1 cellular context compared by ENCODE assay signal in the genomic region with DNA sequence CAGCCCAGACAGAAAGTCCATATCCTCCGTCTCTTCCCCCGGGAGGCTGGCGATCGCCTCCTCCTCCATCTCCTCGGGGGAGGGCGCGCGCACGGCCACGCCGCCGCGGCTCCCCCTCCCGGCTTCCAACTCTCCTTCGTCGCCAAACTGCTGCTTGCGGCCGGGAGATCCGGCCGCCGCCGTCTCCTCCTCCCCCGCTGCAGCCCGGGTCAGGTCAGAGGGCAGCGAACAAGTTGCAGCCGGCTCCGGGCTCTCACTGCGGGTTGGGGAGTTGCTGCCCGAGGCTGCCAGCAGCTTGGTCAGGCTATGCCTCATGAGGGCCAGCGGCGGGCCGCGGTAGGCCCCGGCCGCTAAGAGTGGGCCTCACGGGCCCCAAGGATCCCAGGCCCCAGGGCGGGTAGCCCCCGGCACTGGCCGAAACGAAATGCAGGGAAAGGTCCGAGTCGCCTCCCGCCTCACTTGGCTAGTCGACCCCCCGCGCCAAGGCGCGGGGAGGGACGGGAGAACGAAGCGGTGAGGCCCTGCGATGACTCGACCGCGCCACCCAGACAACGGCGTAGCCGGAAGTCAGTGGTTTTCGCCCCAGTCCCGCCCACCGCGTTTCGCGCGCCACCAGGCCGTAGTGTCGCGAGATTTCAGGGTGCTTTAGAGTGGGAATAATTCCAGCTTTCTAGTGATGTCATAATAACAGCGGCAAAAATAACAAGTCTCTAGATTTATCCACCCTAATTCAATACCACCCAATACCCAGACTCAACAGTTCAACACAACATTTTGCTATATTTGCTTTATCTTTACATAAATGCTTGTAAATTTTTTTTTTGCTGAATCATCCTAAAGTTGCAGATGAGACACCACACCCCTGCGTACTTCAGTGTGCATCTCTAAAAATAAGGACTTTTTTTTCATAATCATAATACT.
TF ChIP-seq lines count a peak whose summit lies in the region.

A gene with protein sequence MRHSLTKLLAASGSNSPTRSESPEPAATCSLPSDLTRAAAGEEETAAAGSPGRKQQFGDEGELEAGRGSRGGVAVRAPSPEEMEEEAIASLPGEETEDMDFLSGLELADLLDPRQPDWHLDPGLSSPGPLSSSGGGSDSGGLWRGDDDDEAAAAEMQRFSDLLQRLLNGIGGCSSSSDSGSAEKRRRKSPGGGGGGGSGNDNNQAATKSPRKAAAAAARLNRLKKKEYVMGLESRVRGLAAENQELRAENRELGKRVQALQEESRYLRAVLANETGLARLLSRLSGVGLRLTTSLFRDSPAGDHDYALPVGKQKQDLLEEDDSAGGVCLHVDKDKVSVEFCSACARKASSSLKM (minus strand): TSS at position 569 of the 921 bp plus-strand sequence. CDS start 254 bp downstream, at position 315.

TF ChIP-seq in H1, 55 proteins besides CTCF, POLR2A, EP300 and RAD21 (continues in another document):
- TF ChIP-seq BACH1 (IDR thresholded peaks at IDR 0.05; ENCODE audit: low read length) (peak; percentile 91), EGR1 (IDR thresholded peaks at IDR 0.05; ENCODE audit: borderline replicate concordance, low read depth, low read length) (no peak), JUND (IDR thresholded peaks at IDR 0.05; ENCODE audit: low read length) (peak; percentile 66), MAFK (IDR thresholded peaks at IDR 0.05; ENCODE audit: low read depth, low read length) (peak; percentile 97), SP4 (IDR thresholded peaks at IDR 0.05; ENCODE audit: low read length) (no peak; the same call in 1 of the 2 replicates), TAF1 (IDR thresholded peaks at IDR 0.05; ENCODE audit: low read depth, low read length) (peak; percentile 95), CHD2 (IDR thresholded peaks at IDR 0.05; ENCODE audit: low read length) (peak; percentile 95), BRCA1 (IDR thresholded peaks at IDR 0.05; ENCODE audit: low read depth, low read length) (peak; percentile 84), NRF1 (IDR thresholded peaks at IDR 0.05; ENCODE audit: low read depth, low read length) (no peak), SIN3A (conservative IDR thresholded peaks at IDR 0.05 in 1 of 2, IDR thresholded peaks at IDR 0.05 in 1 of 2; ENCODE audit: low read depth in 1 of 2, low read length in 2 of 2) (peak; percentile 46 to 84; a peak in 2 of 4 replicates), KDM5A (IDR thresholded peaks at IDR 0.05; ENCODE audit: low read length) (no peak), YY1 (IDR thresholded peaks at IDR 0.05; ENCODE audit: low read depth, low read length) (no peak), KDM4A (IDR thresholded peaks at IDR 0.05; ENCODE audit: low read depth, low read length, severe bottlenecking) (no peak), CBX8 (IDR thresholded peaks at IDR 0.05; ENCODE audit: borderline replicate concordance, low read depth, low read length) (no peak), KDM1A (IDR thresholded peaks at IDR 0.05; ENCODE audit: borderline replicate concordance, low read length) (no peak), EZH2 (IDR thresholded peaks at IDR 0.05; ENCODE audit: low read depth, low read length, severe bottlenecking) (no peak), RFX5 (IDR thresholded peaks at IDR 0.05; ENCODE audit: borderline replicate concordance, low read depth, low read length) (no peak), TAF7 (optimal IDR thresholded peaks at IDR 0.05; ENCODE audit: borderline replicate concordance, low read depth, low read length) (peak; percentile 84), CTBP2 (IDR thresholded peaks at IDR 0.05; ENCODE audit: borderline replicate concordance, insufficient read depth, insufficient read length, low read length) (no peak), RXRA (IDR thresholded peaks at IDR 0.05; ENCODE audit: insufficient read depth, low read depth, low read length) (no peak), PHF8 (conservative IDR thresholded peaks at IDR 0.05; ENCODE audit: low read depth, low read length) (peak; percentile 99), SRF (IDR thresholded peaks at IDR 0.05; ENCODE audit: low read depth, low read length) (no peak), TEAD4 (IDR thresholded peaks at IDR 0.05; ENCODE audit: low read depth, low read length) (no peak), SUZ12 (IDR thresholded peaks at IDR 0.05; ENCODE audit: low read length) (no peak), GABPA (IDR thresholded peaks at IDR 0.05; ENCODE audit: borderline replicate concordance, insufficient read depth, low read length) (no peak; the same call in 1 of the 2 replicates), SIX5 (IDR thresholded peaks at IDR 0.05; ENCODE audit: low read depth, low read length) (no peak), HDAC2 (IDR thresholded peaks at IDR 0.05; ENCODE audit: borderline replicate concordance in 1 of 2, low read depth in 2 of 2, low read length in 2 of 2) (no peak; a peak in 1 of 4 replicates), SP1 (IDR thresholded peaks at IDR 0.05; ENCODE audit: low read depth, low read length) (no peak), POLR2AphosphoS5 (IDR thresholded peaks at IDR 0.05; ENCODE audit: low read depth, low read length) (peak; percentile 97), TBP (IDR thresholded peaks at IDR 0.05; ENCODE audit: low read depth, low read length) (peak; percentile 82), FOSL1 (IDR thresholded peaks at IDR 0.05; ENCODE audit: insufficient read depth, low read depth, low read length) (no peak), RNF2 (IDR thresholded peaks at IDR 0.05; ENCODE audit: borderline replicate concordance, low read depth, low read length, missing control alignments, poor library complexity, severe bottlenecking) (no peak), HDAC6 (IDR thresholded peaks at IDR 0.05; ENCODE audit: low read depth, low read length) (no peak), JUN (IDR thresholded peaks at IDR 0.05; ENCODE audit: low read depth, low read length) (no peak), CHD1 (IDR thresholded peaks at IDR 0.05; ENCODE audit: low read depth, low read length) (no peak), RBBP5 (IDR thresholded peaks at IDR 0.05; ENCODE audit: borderline replicate concordance, low read depth, low read length) (peak; percentile 91), GTF2F1 (IDR thresholded peaks at IDR 0.05; ENCODE audit: borderline replicate concordance, low read depth, low read length) (no peak; the same call in 1 of the 2 replicates), ZNF274 (IDR thresholded peaks at IDR 0.05; ENCODE audit: borderline replicate concordance, extremely low read depth, low read length) (no peak), CEBPB (IDR thresholded peaks at IDR 0.05; ENCODE audit: low read depth, low read length) (no peak), BCL11A (IDR thresholded peaks at IDR 0.05; ENCODE audit: low read depth in 2 of 2, low read length in 2 of 2) (no peak), ASH2L (IDR thresholded peaks at IDR 0.05; ENCODE audit: low read length) (peak; percentile 65), CREB1 (IDR thresholded peaks at IDR 0.05) (peak; percentile 73), NANOG (IDR thresholded peaks at IDR 0.05; ENCODE audit: insufficient read depth, low read depth, low read length, poor library complexity, severe bottlenecking) (no peak)
- TF ChIP-seq, protein P1, sequence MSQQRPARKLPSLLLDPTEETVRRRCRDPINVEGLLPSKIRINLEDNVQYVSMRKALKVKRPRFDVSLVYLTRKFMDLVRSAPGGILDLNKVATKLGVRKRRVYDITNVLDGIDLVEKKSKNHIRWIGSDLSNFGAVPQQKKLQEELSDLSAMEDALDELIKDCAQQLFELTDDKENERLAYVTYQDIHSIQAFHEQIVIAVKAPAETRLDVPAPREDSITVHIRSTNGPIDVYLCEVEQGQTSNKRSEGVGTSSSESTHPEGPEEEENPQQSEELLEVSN (IDR thresholded peaks at IDR 0.05) = peak; percentile 51; the same call in 1 of the 2 replicates
- TF ChIP-seq, protein P2, sequence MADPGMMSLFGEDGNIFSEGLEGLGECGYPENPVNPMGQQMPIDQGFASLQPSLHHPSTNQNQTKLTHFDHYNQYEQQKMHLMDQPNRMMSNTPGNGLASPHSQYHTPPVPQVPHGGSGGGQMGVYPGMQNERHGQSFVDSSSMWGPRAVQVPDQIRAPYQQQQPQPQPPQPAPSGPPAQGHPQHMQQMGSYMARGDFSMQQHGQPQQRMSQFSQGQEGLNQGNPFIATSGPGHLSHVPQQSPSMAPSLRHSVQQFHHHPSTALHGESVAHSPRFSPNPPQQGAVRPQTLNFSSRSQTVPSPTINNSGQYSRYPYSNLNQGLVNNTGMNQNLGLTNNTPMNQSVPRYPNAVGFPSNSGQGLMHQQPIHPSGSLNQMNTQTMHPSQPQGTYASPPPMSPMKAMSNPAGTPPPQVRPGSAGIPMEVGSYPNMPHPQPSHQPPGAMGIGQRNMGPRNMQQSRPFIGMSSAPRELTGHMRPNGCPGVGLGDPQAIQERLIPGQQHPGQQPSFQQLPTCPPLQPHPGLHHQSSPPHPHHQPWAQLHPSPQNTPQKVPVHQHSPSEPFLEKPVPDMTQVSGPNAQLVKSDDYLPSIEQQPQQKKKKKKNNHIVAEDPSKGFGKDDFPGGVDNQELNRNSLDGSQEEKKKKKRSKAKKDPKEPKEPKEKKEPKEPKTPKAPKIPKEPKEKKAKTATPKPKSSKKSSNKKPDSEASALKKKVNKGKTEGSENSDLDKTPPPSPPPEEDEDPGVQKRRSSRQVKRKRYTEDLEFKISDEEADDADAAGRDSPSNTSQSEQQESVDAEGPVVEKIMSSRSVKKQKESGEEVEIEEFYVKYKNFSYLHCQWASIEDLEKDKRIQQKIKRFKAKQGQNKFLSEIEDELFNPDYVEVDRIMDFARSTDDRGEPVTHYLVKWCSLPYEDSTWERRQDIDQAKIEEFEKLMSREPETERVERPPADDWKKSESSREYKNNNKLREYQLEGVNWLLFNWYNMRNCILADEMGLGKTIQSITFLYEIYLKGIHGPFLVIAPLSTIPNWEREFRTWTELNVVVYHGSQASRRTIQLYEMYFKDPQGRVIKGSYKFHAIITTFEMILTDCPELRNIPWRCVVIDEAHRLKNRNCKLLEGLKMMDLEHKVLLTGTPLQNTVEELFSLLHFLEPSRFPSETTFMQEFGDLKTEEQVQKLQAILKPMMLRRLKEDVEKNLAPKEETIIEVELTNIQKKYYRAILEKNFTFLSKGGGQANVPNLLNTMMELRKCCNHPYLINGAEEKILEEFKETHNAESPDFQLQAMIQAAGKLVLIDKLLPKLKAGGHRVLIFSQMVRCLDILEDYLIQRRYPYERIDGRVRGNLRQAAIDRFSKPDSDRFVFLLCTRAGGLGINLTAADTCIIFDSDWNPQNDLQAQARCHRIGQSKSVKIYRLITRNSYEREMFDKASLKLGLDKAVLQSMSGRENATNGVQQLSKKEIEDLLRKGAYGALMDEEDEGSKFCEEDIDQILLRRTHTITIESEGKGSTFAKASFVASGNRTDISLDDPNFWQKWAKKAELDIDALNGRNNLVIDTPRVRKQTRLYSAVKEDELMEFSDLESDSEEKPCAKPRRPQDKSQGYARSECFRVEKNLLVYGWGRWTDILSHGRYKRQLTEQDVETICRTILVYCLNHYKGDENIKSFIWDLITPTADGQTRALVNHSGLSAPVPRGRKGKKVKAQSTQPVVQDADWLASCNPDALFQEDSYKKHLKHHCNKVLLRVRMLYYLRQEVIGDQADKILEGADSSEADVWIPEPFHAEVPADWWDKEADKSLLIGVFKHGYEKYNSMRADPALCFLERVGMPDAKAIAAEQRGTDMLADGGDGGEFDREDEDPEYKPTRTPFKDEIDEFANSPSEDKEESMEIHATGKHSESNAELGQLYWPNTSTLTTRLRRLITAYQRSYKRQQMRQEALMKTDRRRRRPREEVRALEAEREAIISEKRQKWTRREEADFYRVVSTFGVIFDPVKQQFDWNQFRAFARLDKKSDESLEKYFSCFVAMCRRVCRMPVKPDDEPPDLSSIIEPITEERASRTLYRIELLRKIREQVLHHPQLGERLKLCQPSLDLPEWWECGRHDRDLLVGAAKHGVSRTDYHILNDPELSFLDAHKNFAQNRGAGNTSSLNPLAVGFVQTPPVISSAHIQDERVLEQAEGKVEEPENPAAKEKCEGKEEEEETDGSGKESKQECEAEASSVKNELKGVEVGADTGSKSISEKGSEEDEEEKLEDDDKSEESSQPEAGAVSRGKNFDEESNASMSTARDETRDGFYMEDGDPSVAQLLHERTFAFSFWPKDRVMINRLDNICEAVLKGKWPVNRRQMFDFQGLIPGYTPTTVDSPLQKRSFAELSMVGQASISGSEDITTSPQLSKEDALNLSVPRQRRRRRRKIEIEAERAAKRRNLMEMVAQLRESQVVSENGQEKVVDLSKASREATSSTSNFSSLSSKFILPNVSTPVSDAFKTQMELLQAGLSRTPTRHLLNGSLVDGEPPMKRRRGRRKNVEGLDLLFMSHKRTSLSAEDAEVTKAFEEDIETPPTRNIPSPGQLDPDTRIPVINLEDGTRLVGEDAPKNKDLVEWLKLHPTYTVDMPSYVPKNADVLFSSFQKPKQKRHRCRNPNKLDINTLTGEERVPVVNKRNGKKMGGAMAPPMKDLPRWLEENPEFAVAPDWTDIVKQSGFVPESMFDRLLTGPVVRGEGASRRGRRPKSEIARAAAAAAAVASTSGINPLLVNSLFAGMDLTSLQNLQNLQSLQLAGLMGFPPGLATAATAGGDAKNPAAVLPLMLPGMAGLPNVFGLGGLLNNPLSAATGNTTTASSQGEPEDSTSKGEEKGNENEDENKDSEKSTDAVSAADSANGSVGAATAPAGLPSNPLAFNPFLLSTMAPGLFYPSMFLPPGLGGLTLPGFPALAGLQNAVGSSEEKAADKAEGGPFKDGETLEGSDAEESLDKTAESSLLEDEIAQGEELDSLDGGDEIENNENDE (IDR thresholded peaks at IDR 0.05; ENCODE audit: insufficient replicate concordance, low read length) = no peak
- TF ChIP-seq, protein P3, sequence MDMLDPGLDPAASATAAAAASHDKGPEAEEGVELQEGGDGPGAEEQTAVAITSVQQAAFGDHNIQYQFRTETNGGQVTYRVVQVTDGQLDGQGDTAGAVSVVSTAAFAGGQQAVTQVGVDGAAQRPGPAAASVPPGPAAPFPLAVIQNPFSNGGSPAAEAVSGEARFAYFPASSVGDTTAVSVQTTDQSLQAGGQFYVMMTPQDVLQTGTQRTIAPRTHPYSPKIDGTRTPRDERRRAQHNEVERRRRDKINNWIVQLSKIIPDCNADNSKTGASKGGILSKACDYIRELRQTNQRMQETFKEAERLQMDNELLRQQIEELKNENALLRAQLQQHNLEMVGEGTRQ (IDR thresholded peaks at IDR 0.05; ENCODE audit: low read length) = no peak
- TF ChIP-seq, protein P4, sequence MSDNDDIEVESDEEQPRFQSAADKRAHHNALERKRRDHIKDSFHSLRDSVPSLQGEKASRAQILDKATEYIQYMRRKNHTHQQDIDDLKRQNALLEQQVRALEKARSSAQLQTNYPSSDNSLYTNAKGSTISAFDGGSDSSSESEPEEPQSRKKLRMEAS (IDR thresholded peaks at IDR 0.05) = peak; percentile 50; the same call in 1 of the 2 replicates
- TF ChIP-seq, protein P5, sequence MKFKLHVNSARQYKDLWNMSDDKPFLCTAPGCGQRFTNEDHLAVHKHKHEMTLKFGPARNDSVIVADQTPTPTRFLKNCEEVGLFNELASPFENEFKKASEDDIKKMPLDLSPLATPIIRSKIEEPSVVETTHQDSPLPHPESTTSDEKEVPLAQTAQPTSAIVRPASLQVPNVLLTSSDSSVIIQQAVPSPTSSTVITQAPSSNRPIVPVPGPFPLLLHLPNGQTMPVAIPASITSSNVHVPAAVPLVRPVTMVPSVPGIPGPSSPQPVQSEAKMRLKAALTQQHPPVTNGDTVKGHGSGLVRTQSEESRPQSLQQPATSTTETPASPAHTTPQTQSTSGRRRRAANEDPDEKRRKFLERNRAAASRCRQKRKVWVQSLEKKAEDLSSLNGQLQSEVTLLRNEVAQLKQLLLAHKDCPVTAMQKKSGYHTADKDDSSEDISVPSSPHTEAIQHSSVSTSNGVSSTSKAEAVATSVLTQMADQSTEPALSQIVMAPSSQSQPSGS (IDR thresholded peaks at IDR 0.05; ENCODE audit: low read length) = peak; percentile 98
- TF ChIP-seq, protein P6, sequence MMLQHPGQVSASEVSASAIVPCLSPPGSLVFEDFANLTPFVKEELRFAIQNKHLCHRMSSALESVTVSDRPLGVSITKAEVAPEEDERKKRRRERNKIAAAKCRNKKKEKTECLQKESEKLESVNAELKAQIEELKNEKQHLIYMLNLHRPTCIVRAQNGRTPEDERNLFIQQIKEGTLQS (IDR thresholded peaks at IDR 0.05; ENCODE audit: insufficient read depth, low read depth, low read length) = no peak
